ENCODE assay signal across 7 cellular contexts in the genomic region with DNA sequence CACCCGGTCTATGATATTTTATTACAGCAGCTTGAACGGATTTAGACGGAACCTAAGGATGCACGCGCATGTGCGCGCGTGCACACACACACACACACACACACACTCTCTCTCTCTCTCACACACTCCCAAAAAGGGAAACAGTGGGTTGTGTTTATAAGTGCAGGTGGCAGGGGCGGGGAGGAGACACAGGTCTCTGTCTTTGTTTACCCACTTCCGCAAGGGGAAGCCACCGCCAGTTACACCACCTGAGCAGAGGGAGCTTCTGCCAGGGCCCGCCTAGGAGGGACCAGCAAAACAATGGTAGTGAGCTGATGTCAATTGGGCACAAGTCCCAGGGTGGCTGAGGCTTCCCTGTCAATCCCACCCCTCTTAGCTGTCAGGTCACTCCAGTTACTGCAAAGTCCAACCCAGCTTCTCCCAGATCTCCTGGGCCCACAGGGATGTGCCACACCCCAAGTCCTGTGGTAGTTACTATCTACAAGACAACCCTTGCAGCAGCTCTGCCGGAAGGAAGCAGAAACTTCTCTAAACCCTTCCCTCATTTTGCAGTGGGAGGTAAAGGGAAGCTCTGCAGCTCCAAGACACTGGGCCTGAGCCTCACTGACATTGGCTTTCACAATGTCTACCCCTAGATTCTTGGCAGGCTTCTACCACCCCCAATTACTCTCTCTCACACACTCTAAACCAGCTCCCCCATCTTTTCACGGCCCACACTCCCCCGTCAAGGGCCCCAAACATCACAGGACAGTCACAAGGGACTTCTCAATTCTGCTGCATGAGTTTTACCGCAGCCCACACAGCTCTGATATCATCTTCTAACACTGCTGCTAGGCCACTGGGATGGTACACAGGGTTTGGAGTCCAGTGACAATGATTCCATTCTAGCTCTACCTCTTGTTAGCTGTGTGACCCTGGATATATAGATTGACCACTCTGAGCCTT. TPM values are rescaled to one million over a fixed set of nuclear protein-coding genes. Genes with fewer than 3 reads are reported as not detected.
DNase-seq lines count a peak whose midpoint lies in the region; ATAC-seq and TF ChIP-seq lines count a peak whose summit lies in the region.

No MANE protein-coding gene starts in this region.

- no peaks in the 10 kb centered on the region for H3K27me3 Mint-ChIP-seq in stimulated activated naive CD8-positive, alpha-beta T cell treated with anti-CD3 and anti-CD28 coated beads, Interleukin-15, Interleukin-2, amounts not matched to agents 100 ng/mL and 50 ng/mL, for 24 hours

- ATAC-seq in GM18909 (IDR thresholded peaks at IDR 0.05; ENCODE audit: poor library complexity, unreplicated experiment) (peak; percentile 91), HG02943 (IDR thresholded peaks at IDR 0.05; ENCODE audit: low read depth, unreplicated experiment) (peak; percentile 96), lung (ENCODE audit: insufficient read depth, low FRiP score) (no peak)

- no peaks in the 10 kb centered on the region for H3K9me3 ChIP-seq in lung (ENCODE audit: control insufficient read depth in 2 of 2, insufficient read depth in 1 of 2, low read length in 1 of 2)

- H3K4me1 Mint-ChIP-seq in stimulated activated naive CD8-positive, alpha-beta T cell treated with anti-CD3 and anti-CD28 coated beads, Interleukin-15, Interleukin-2, amounts not matched to agents 100 ng/mL and 50 ng/mL, for 24 hours (ENCODE audit: low read depth), result peaks cover 86% of the 10 kb centered on the region

- peak overlapping the region; percentile 24 to 62 for H3K27ac ChIP-seq in lung (ENCODE audit: low read depth in 1 of 2, low read length in 1 of 2)

- peak overlapping the region; percentile 86 for H3K27ac Mint-ChIP-seq in stimulated activated naive CD8-positive, alpha-beta T cell treated with anti-CD3 and anti-CD28 coated beads, Interleukin-15, Interleukin-2, amounts not matched to agents 100 ng/mL and 50 ng/mL, for 24 hours

- H3K9me3 Mint-ChIP-seq in stimulated activated naive CD8-positive, alpha-beta T cell treated with anti-CD3 and anti-CD28 coated beads, Interleukin-15, Interleukin-2, amounts not matched to agents 100 ng/mL and 50 ng/mL, for 24 hours, result peaks cover 6% of the 10 kb centered on the region

- no peaks in the 10 kb centered on the region for H3K36me3 ChIP-seq in lung (ENCODE audit: control insufficient read depth in 2 of 2, insufficient read depth in 2 of 2, low read length in 2 of 2)

- WGBS in lung, 2 donors, result 20 to 43% methylated on average over 16 of the region's 16 CpGs

- DNase-seq in NOMO-1 (lab: John Stamatoyannopoulos, UW; ENCODE audit: unreplicated experiment in 2 of 2), result peak; percentile 68 to 70
- DNase-seq in activated T-cell treated with anti-CD3 and anti-CD28 coated beads, Interleukin-2, amount 50 U/mL, for 48 hours, result peak; percentile 77 to 80
- no peak for DNase-seq in lung (ENCODE audit: low spot score)
- DNase-seq in A172 (ENCODE audit: low spot score), result no peak

- no peak overlapping the region for H3K4me3 ChIP-seq in lung

- H3K4me1 ChIP-seq in lung (ENCODE audit: control insufficient read depth in 2 of 2, insufficient read depth in 2 of 2, low read length in 2 of 2), result peaks cover 36 to 42% of the 10 kb centered on the region in 2 donors

- H3K27me3 ChIP-seq in lung (ENCODE audit: control insufficient read depth, insufficient read depth), result no peaks in the 10 kb centered on the region

- peaks cover 34% of the 10 kb centered on the region for H3K36me3 Mint-ChIP-seq in stimulated activated naive CD8-positive, alpha-beta T cell treated with anti-CD3 and anti-CD28 coated beads, Interleukin-15, Interleukin-2, amounts not matched to agents 100 ng/mL and 50 ng/mL, for 24 hours (ENCODE audit: low read depth)

- no peak for TF ChIP-seq CTCF in lung (IDR thresholded peaks at IDR 0.05; ENCODE audit: control extremely low read depth, extremely low read depth)

- peak overlapping the region; percentile 66 for H3K4me3 Mint-ChIP-seq in stimulated activated naive CD8-positive, alpha-beta T cell treated with anti-CD3 and anti-CD28 coated beads, Interleukin-15, Interleukin-2, amounts not matched to agents 100 ng/mL and 50 ng/mL, for 24 hours

RNA-seq across cellular contexts. Expression of gene ANXA11, which starts 17.6 kb away (rescaled TPM):
- total RNA-seq in lung, result 100 to 1,000 TPM in 1 of 2 donors, 10 to 100 TPM in 1; 97.7 to 282 TPM
- polyA plus RNA-seq in lung, result 100 to 1,000 TPM; 135 to 404 TPM
- 110 and 120 TPM in 2 replicates for total RNA-seq in A172 (2014; rRNA removed; shearing (Covaris generic))

RNA-seq across cellular contexts. Expression of gene PLAC9, which starts 55.2 kb away (rescaled TPM):
- 10 to 100 TPM; 12.1 to 53.1 TPM for total RNA-seq in lung
- polyA plus RNA-seq in lung, result 10 to 100 TPM; 11.8 to 34.7 TPM
- total RNA-seq in A172 (2014; rRNA removed; shearing (Covaris generic)), result 0.21 TPM in 1 of 2 replicates, not detected in the other

Comparison
In these comparisons a context has a peak if more than half of its experiments do, and no peak if none do; other contexts are left out.
1. DNase-seq: peak in NOMO-1 (2 of 2) and activated T-cell treated with anti-CD3 and anti-CD28 coated beads, Interleukin-2, amount 50 U/mL, for 48 hours (2 of 2); none in lung (single experiment) and A172 (single experiment).
2. RNA of gene PLAC9, which starts 55.2 kb away (total RNA-seq): 12.1 to 53.1 TPM in lung; 0.21 TPM in A172; every median in the first group is over 10 times any median in the second.